ENCODE assay signal across 1 cellular context in the genomic region with DNA sequence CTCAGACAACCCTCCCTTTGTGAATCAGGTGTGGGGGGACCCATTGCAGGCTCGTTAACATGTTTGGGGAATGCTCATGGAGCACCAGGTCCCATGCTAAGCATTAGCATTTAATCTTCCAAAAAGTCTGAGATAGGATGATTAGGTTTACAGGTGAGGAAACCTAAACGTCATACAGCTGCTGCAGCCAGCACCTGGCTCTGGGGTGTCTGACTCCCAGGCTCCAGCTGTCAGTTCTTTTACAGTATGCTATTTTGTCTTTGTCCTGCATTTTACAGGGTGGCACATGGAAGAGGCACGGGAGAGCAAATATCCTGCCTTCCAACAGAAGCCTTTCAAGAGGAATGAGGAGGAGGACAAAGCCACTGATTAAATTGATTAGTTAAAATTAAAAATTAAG.
TF ChIP-seq lines count a peak whose summit lies in the region.

No MANE protein-coding gene starts in this region.

TF ChIP-seq in GM23338, 12 proteins besides CTCF, POLR2A, EP300 and RAD21 (continued from another document):
- TF ChIP-seq POLR2AphosphoS5 (IDR thresholded peaks at IDR 0.05; ENCODE audit: low read depth) (no peak), CREB1 (CRISPR knock-in tag; IDR thresholded peaks at IDR 0.05; ENCODE audit: low read depth) (no peak)
- TF ChIP-seq, protein P1, sequence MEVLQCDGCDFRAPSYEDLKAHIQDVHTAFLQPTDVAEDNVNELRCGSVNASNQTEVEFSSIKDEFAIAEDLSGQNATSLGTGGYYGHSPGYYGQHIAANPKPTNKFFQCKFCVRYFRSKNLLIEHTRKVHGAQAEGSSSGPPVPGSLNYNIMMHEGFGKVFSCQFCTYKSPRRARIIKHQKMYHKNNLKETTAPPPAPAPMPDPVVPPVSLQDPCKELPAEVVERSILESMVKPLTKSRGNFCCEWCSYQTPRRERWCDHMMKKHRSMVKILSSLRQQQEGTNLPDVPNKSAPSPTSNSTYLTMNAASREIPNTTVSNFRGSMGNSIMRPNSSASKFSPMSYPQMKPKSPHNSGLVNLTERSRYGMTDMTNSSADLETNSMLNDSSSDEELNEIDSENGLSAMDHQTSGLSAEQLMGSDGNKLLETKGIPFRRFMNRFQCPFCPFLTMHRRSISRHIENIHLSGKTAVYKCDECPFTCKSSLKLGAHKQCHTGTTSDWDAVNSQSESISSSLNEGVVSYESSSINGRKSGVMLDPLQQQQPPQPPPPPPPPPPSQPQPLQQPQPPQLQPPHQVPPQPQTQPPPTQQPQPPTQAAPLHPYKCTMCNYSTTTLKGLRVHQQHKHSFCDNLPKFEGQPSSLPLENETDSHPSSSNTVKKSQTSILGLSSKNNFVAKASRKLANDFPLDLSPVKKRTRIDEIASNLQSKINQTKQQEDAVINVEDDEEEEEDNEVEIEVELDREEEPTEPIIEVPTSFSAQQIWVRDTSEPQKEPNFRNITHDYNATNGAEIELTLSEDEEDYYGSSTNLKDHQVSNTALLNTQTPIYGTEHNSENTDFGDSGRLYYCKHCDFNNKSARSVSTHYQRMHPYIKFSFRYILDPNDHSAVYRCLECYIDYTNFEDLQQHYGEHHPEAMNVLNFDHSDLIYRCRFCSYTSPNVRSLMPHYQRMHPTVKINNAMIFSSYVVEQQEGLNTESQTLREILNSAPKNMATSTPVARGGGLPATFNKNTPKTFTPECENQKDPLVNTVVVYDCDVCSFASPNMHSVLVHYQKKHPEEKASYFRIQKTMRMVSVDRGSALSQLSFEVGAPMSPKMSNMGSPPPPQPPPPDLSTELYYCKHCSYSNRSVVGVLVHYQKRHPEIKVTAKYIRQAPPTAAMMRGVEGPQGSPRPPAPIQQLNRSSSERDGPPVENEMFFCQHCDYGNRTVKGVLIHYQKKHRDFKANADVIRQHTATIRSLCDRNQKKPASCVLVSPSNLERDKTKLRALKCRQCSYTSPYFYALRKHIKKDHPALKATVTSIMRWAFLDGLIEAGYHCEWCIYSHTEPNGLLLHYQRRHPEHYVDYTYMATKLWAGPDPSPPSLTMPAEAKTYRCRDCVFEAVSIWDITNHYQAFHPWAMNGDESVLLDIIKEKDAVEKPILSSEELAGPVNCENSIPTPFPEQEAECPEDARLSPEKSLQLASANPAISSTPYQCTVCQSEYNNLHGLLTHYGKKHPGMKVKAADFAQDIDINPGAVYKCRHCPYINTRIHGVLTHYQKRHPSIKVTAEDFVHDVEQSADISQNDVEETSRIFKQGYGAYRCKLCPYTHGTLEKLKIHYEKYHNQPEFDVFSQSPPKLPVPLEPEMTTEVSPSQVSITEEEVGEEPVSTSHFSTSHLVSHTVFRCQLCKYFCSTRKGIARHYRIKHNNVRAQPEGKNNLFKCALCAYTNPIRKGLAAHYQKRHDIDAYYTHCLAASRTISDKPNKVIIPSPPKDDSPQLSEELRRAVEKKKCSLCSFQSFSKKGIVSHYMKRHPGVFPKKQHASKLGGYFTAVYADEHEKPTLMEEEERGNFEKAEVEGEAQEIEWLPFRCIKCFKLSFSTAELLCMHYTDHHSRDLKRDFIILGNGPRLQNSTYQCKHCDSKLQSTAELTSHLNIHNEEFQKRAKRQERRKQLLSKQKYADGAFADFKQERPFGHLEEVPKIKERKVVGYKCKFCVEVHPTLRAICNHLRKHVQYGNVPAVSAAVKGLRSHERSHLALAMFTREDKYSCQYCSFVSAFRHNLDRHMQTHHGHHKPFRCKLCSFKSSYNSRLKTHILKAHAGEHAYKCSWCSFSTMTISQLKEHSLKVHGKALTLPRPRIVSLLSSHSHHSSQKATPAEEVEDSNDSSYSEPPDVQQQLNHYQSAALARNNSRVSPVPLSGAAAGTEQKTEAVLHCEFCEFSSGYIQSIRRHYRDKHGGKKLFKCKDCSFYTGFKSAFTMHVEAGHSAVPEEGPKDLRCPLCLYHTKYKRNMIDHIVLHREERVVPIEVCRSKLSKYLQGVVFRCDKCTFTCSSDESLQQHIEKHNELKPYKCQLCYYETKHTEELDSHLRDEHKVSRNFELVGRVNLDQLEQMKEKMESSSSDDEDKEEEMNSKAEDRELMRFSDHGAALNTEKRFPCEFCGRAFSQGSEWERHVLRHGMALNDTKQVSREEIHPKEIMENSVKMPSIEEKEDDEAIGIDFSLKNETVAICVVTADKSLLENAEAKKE (CRISPR knock-in tag; IDR thresholded peaks at IDR 0.05), result no peak
